Comparison of ENCODE assay signal across 16 cellular contexts in the genomic region with DNA sequence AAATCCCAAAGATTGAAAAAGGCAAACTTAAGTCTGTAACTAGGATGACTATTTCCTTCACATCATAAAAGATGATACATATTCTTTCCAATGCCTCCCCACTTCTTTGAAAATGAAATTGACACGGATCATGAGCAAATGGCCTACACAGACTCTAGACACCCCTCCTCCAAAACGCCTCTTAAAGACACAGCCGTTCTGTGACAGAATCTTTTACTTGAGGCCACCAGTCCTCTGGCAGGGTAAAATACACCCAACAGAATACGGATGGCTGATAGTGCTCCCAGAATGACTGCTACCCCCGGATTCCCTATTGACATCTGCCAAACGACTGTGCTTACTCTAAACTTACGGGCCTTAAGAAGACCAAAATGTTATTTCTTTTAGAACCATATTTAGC.
DNase-seq lines count a peak whose midpoint lies in the region; ATAC-seq and TF ChIP-seq lines count a peak whose summit lies in the region.
"Had no signal": no experiment of that assay in that cellular context is flagged by ENCODE, and none has a peak within 500 bp of the region (broad histone marks: within the 10 kb centered on the region; RNA-seq: fewer than 3 reads in every experiment).

No MANE protein-coding gene starts in this region.

- no peak overlapping the region for H3K4me3 ChIP-seq in CD4-positive, CD25-positive, alpha-beta regulatory T cell (ENCODE audit: low read depth, low read length)
- no peak overlapping the region for H3K4me3 ChIP-seq in suprapubic skin
- H3K4me3 ChIP-seq: psoas muscle had no signal

- no peak for ATAC-seq in CD4-positive, CD25-positive, alpha-beta regulatory T cell (ENCODE audit: low read depth in 2 of 2)
- no peak for ATAC-seq in HG03521 (IDR thresholded peaks at IDR 0.05; ENCODE audit: unreplicated experiment)
- ATAC-seq: esophagus mucosa; stimulated activated memory B cell treated with anti-CD40 and anti-IgM and Interleukin-4, amounts not matched to agents 10 μg/mL and 1 μg/mL and 100 μg/mL, for 72 hours had no signal

- no peaks in the 10 kb centered on the region for H3K27me3 Mint-ChIP-seq in CD4-positive, CD25-positive, alpha-beta regulatory T cell
- peaks cover 2% of the 10 kb centered on the region for H3K27me3 Mint-ChIP-seq in endothelial cell (ENCODE audit: unreplicated experiment)
- H3K27me3 Mint-ChIP-seq in nephron progenitor cell (ENCODE audit: low read depth, poor library complexity), result peaks cover 4% of the 10 kb centered on the region
- H3K27me3 Mint-ChIP-seq: activated CD4-positive, alpha-beta memory T cell treated with anti-CD3 and anti-CD28 coated beads, Interleukin-2, amount 10 ng/mL, durations not matched to agents 7 days and 5 days; stimulated activated memory B cell treated with anti-CD40 and anti-IgM and Interleukin-4, amounts not matched to agents 10 μg/mL and 1 μg/mL and 100 μg/mL, for 72 hours had no signal

- H3K9me3 ChIP-seq in CD4-positive, CD25-positive, alpha-beta regulatory T cell (ENCODE audit: control insufficient read depth in 2 of 2, low read length in 2 of 2), result no peaks in the 10 kb centered on the region
- H3K9me3 ChIP-seq in suprapubic skin, result no peaks in the 10 kb centered on the region
- H3K9me3 ChIP-seq: psoas muscle had no signal

- no peaks in the 10 kb centered on the region for H3K27me3 ChIP-seq in CD4-positive, CD25-positive, alpha-beta regulatory T cell (ENCODE audit: control insufficient read depth, insufficient read depth, low read length)
- no peaks in the 10 kb centered on the region for H3K27me3 ChIP-seq in suprapubic skin

- H3K4me1 Mint-ChIP-seq in CD4-positive, CD25-positive, alpha-beta regulatory T cell, result peaks cover 21 to 46% (median 28%) of the 10 kb centered on the region in 4 donors
- H3K4me1 Mint-ChIP-seq in endothelial cell (ENCODE audit: unreplicated experiment) (peaks cover 10% of the 10 kb centered on the region), nephron progenitor cell (peaks cover 16% of the 10 kb centered on the region)
- H3K4me1 Mint-ChIP-seq: stimulated activated memory B cell treated with anti-CD40 and anti-IgM and Interleukin-4, amounts not matched to agents 10 μg/mL and 1 μg/mL and 100 μg/mL, for 72 hours had no signal

- peak overlapping the region; percentile 57 to 80 (median 71) for H3K27ac Mint-ChIP-seq in CD4-positive, CD25-positive, alpha-beta regulatory T cell
- H3K27ac Mint-ChIP-seq in endothelial cell (ENCODE audit: unreplicated experiment) (peak overlapping the region; percentile 72), nephron progenitor cell (peak overlapping the region; percentile 40)
- H3K27ac Mint-ChIP-seq: activated CD4-positive, alpha-beta memory T cell treated with anti-CD3 and anti-CD28 coated beads, Interleukin-2, amount 10 ng/mL, durations not matched to agents 7 days and 5 days; stimulated activated memory B cell treated with anti-CD40 and anti-IgM and Interleukin-4, amounts not matched to agents 10 μg/mL and 1 μg/mL and 100 μg/mL, for 72 hours had no signal

- 72% methylated on average over 7 of the region's 7 CpGs for WGBS in suprapubic skin

- DNase-seq in CD4-positive, CD25-positive, alpha-beta regulatory T cell, result no peak
- DNase-seq in NOMO-1 treated with DMSO at 0.1 percent for 48 hours (lab: John Stamatoyannopoulos, UW; ENCODE audit: unreplicated experiment) (peak; percentile 66), endothelial cell (ENCODE audit: low spot score) (no peak), nephron progenitor cell (no peak), suprapubic skin (ENCODE audit: low spot score in 2 of 2) (no peak), midbrain (lab: John Stamatoyannopoulos, UW) (no peak), UCSD-AML1 (lab: John Stamatoyannopoulos, UW; ENCODE audit: unreplicated experiment) (no peak)
- DNase-seq: activated CD4-positive, alpha-beta memory T cell treated with anti-CD3 and anti-CD28 coated beads, Interleukin-2, amount 10 ng/mL, durations not matched to agents 7 days and 5 days; activated gamma-delta T cell treated with Interleukin-2 at 50 U/mL for 16 hours; NCI-H1436 treated with DMSO at 0.1 percent for 48 hours; psoas muscle; stimulated activated CD4-positive, alpha-beta T cell treated with anti-CD3 and anti-CD28 coated beads, Interleukin-4, amount 100 ng/mL, for 1 hour had no signal

- H3K27ac ChIP-seq in CD4-positive, CD25-positive, alpha-beta regulatory T cell (ENCODE audit: insufficient read depth, low read length, poor library complexity, severe bottlenecking), result no peak overlapping the region
- no peak overlapping the region for H3K27ac ChIP-seq in suprapubic skin
- H3K27ac ChIP-seq: C4-2B, psoas muscle had no signal

- no peak for TF ChIP-seq EP300 in suprapubic skin (IDR thresholded peaks at IDR 0.05)

- no peak for TF ChIP-seq POLR2A in suprapubic skin (IDR thresholded peaks at IDR 0.05)

- H3K36me3 Mint-ChIP-seq in CD4-positive, CD25-positive, alpha-beta regulatory T cell, result peaks cover 3% of the 10 kb centered on the region
- H3K36me3 Mint-ChIP-seq in endothelial cell (ENCODE audit: low read depth, unreplicated experiment) (no peaks in the 10 kb centered on the region), nephron progenitor cell (ENCODE audit: low read depth) (no peaks in the 10 kb centered on the region)
- H3K36me3 Mint-ChIP-seq: stimulated activated memory B cell treated with anti-CD40 and anti-IgM and Interleukin-4, amounts not matched to agents 10 μg/mL and 1 μg/mL and 100 μg/mL, for 72 hours had no signal

- H3K36me3 ChIP-seq in CD4-positive, CD25-positive, alpha-beta regulatory T cell (ENCODE audit: control insufficient read depth, insufficient read depth, low read length), result peaks cover 3% of the 10 kb centered on the region
- no peaks in the 10 kb centered on the region for H3K36me3 ChIP-seq in suprapubic skin

- H3K4me1 ChIP-seq in CD4-positive, CD25-positive, alpha-beta regulatory T cell (ENCODE audit: control insufficient read depth, insufficient read depth, low read length, poor library complexity, severe bottlenecking), result peaks cover 21% of the 10 kb centered on the region
- H3K4me1 ChIP-seq in suprapubic skin, result peaks cover 2% of the 10 kb centered on the region

- H3K9me3 Mint-ChIP-seq in CD4-positive, CD25-positive, alpha-beta regulatory T cell, result no peaks in the 10 kb centered on the region
- H3K9me3 Mint-ChIP-seq in endothelial cell (ENCODE audit: unreplicated experiment) (no peaks in the 10 kb centered on the region), nephron progenitor cell (no peaks in the 10 kb centered on the region)
- H3K9me3 Mint-ChIP-seq: activated CD4-positive, alpha-beta memory T cell treated with anti-CD3 and anti-CD28 coated beads, Interleukin-2, amount 10 ng/mL, durations not matched to agents 7 days and 5 days; stimulated activated memory B cell treated with anti-CD40 and anti-IgM and Interleukin-4, amounts not matched to agents 10 μg/mL and 1 μg/mL and 100 μg/mL, for 72 hours had no signal

- H3K4me3 Mint-ChIP-seq in CD4-positive, CD25-positive, alpha-beta regulatory T cell, result peak overlapping the region in 1 of 4 donors; percentile 30
- peak overlapping the region; percentile 26 for H3K4me3 Mint-ChIP-seq in endothelial cell (ENCODE audit: unreplicated experiment)
- no peak overlapping the region for H3K4me3 Mint-ChIP-seq in nephron progenitor cell
- H3K4me3 Mint-ChIP-seq: activated CD4-positive, alpha-beta memory T cell treated with anti-CD3 and anti-CD28 coated beads, Interleukin-2, amount 10 ng/mL, durations not matched to agents 7 days and 5 days; stimulated activated memory B cell treated with anti-CD40 and anti-IgM and Interleukin-4, amounts not matched to agents 10 μg/mL and 1 μg/mL and 100 μg/mL, for 72 hours had no signal

- TF ChIP-seq CTCF in endothelial cell (IDR thresholded peaks at IDR 0.05; ENCODE audit: unreplicated experiment) (no peak), nephron progenitor cell (IDR thresholded peaks at IDR 0.05) (no peak), suprapubic skin (IDR thresholded peaks at IDR 0.05) (no peak)
